ENCODE assay signal across 8 cellular contexts in the genomic region with DNA sequence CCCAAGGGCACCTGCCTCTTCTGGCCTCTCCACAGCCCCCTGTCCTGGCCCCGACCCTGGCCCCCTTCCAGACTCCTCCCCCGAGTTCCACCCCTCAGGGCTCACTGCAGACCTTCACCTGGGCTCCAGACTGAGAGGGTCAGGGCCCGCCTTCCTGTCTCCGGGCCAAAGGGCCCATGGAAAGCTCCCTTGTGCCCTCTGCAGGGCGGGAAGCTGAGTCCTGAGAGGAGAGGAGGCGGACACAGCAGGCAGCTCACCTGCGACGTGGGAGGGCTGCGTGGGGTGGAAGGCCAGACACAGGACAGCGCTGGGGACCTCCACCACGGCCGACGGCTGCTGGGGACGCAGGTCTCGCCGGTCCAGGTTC. TPM values are rescaled to one million over a fixed set of nuclear protein-coding genes. Genes with fewer than 3 reads are reported as not detected.
A peak's percentile ranks its signal among the peaks of the same experiment; 100 is the strongest.
DNase-seq lines count a peak whose midpoint lies in the region; ATAC-seq, FAIRE-seq and TF ChIP-seq lines count a peak whose summit lies in the region.

No MANE protein-coding gene starts in this region.

- H3K9me3 ChIP-seq in left ventricle myocardium inferior (replicated peaks): no peaks in the 10 kb centered on the region
- H3K9me3 ChIP-seq in skeletal muscle satellite cell (replicated peaks; ENCODE audit: low read length): no peaks in the 10 kb centered on the region

- intact Hi-C loops in left ventricle myocardium inferior (cut with micrococcal nuclease): no loop called here

- peak overlapping the region; percentile 77 for H3K4me2 ChIP-seq in skeletal muscle satellite cell (ENCODE audit: low read length)

- peak overlapping the region; percentile 81 for H3K9ac ChIP-seq in skeletal muscle satellite cell (ENCODE audit: low read depth, low read length)

- DNase-seq in H54 (ENCODE audit: insufficient read length, low spot score): peak; percentile 74
- DNase-seq in SHP77 treated with DMSO at 0.1 percent for 48 hours (lab: John Stamatoyannopoulos, UW): peak; percentile 38
- DNase-seq in left ventricle myocardium inferior: peak; percentile 77
- DNase-seq in NCI-H1436 treated with DMSO at 0.1 percent for 48 hours (lab: John Stamatoyannopoulos, UW): no peak

- H3K4me3 ChIP-seq in left ventricle myocardium inferior: peak overlapping the region; percentile 65
- peak overlapping the region; percentile 60 for H3K4me3 ChIP-seq in skeletal muscle satellite cell (ENCODE audit: low read length)

- no peak for ATAC-seq in HG03196 (IDR thresholded peaks at IDR 0.05; ENCODE audit: unreplicated experiment)
- ATAC-seq in HG03439 (IDR thresholded peaks at IDR 0.05; ENCODE audit: unreplicated experiment): no peak
- ATAC-seq in HG02885 (IDR thresholded peaks at IDR 0.05; ENCODE audit: poor library complexity, unreplicated experiment): no peak

- H3K27me3 ChIP-seq in left ventricle myocardium inferior (ENCODE audit: low read depth) (no peaks in the 10 kb centered on the region), skeletal muscle satellite cell (ENCODE audit: control insufficient read depth, insufficient read depth, low read length) (no peaks in the 10 kb centered on the region)

- H3K27ac ChIP-seq in left ventricle myocardium inferior (replicated peaks): peak overlapping the region; percentile 95

- H3K4me1 ChIP-seq in left ventricle myocardium inferior (peaks cover 35% of the 10 kb centered on the region), skeletal muscle satellite cell (ENCODE audit: control insufficient read depth, insufficient read depth, low read length) (peaks cover 37% of the 10 kb centered on the region)

- no peak for FAIRE-seq in H54 (lab: Jason Lieb, UNC)

- H3K36me3 ChIP-seq in left ventricle myocardium inferior (peaks cover 50% of the 10 kb centered on the region), skeletal muscle satellite cell (ENCODE audit: insufficient read depth, low read length) (peaks cover 40% of the 10 kb centered on the region)

- TF ChIP-seq CTCF in left ventricle myocardium inferior (IDR thresholded peaks at IDR 0.05; ENCODE audit: borderline replicate concordance): peak; percentile 52

- no peak for TF ChIP-seq POLR2A in H54 (IDR thresholded peaks at IDR 0.05; ENCODE audit: low read depth, low read length)

RNA-seq across cellular contexts. Expression of a gene that starts 20.6 kb away (rescaled TPM):
- 32.7 TPM for total RNA-seq in left ventricle myocardium inferior
- total RNA-seq in skeletal muscle satellite cell (2012; rRNA removed): 34.2 and 44.1 TPM in 2 replicates

RNA-seq across cellular contexts. Expression of a gene that starts 53.0 kb away (rescaled TPM):
- 168 TPM for total RNA-seq in left ventricle myocardium inferior
- 329 and 459 TPM in 2 replicates for total RNA-seq in skeletal muscle satellite cell (2012; rRNA removed)
